In genomic region chr18:2985628-2986027, GRCh38 we compare ENCODE assay signal across 8 cellular contexts. TPM values are rescaled to one million over a fixed set of nuclear protein-coding genes. Genes with fewer than 3 reads are reported as not detected.
DNase-seq lines count a peak whose midpoint lies in the region; ATAC-seq and TF ChIP-seq lines count a peak whose summit lies in the region.

No MANE protein-coding gene starts in this region.

- H3K27ac ChIP-seq in right atrium auricular region (no peak overlapping the region), colonic mucosa (peak overlapping the region; percentile 82)

- no peaks in the 10 kb centered on the region for H3K36me3 ChIP-seq in right atrium auricular region
- H3K36me3 ChIP-seq in colonic mucosa: no peaks in the 10 kb centered on the region

- H3K9me3 ChIP-seq in right atrium auricular region (no peaks in the 10 kb centered on the region), colonic mucosa (no peaks in the 10 kb centered on the region)

- ATAC-seq in left ventricle myocardium superior: no peak

- intact Hi-C loops in left ventricle myocardium superior (cut with micrococcal nuclease) (no loop called here), colonic mucosa (cut with DNase I) (loop anchor here (10.0 kb wide), 1 partner anchor 51 kb away; no protein-coding TSS in a partner anchor)

- H3K4me1 Mint-ChIP-seq in progenitor cell of endocrine pancreas (ENCODE audit: low read depth): peaks cover 34% of the 10 kb centered on the region

- H3K27ac Mint-ChIP-seq in progenitor cell of endocrine pancreas: no peak overlapping the region

- H3K4me1 ChIP-seq in right atrium auricular region (peaks cover 0 to 38% of the 10 kb centered on the region in 2 donors), colonic mucosa (peaks cover 13% of the 10 kb centered on the region)

- H3K9ac ChIP-seq in colonic mucosa (ENCODE audit: low read depth in 2 of 2, low read length in 2 of 2): peak overlapping the region in 1 of 2 donors; percentile 6

- H3K4me3 ChIP-seq in right atrium auricular region: no peak overlapping the region
- no peak overlapping the region for H3K4me3 ChIP-seq in colonic mucosa

- H3K27me3 ChIP-seq in right atrium auricular region (no peaks in the 10 kb centered on the region), colonic mucosa (no peaks in the 10 kb centered on the region)

- H3K36me3 Mint-ChIP-seq in progenitor cell of endocrine pancreas (ENCODE audit: insufficient read depth): peaks cover 1% of the 10 kb centered on the region

- DNase-seq in right atrium auricular region (ENCODE audit: low spot score) (no peak), left ventricle myocardium superior (no peak), M059J (ENCODE audit: low read depth) (peak; percentile 52), colonic mucosa (no peak), progenitor cell of endocrine pancreas (ENCODE audit: low spot score, unreplicated experiment) (no peak), medulla oblongata (ENCODE audit: extremely low spot score) (no peak), mucosa of gallbladder (ENCODE audit: low spot score) (no peak)
- DNase-seq in activated naive CD4-positive, alpha-beta T cell (lab: John Stamatoyannopoulos, UW): no peak

- TF ChIP-seq CTCF in right atrium auricular region (IDR thresholded peaks at IDR 0.05) (peak; percentile 18 to 67), colonic mucosa (IDR thresholded peaks at IDR 0.05) (peak; percentile 52), progenitor cell of endocrine pancreas (IDR thresholded peaks at IDR 0.05; ENCODE audit: unreplicated experiment) (peak; percentile 52)

- H3K9me3 Mint-ChIP-seq in progenitor cell of endocrine pancreas (ENCODE audit: low read depth): no peaks in the 10 kb centered on the region

- no peaks in the 10 kb centered on the region for H3K27me3 Mint-ChIP-seq in progenitor cell of endocrine pancreas

- H3K4me3 Mint-ChIP-seq in progenitor cell of endocrine pancreas (ENCODE audit: low read depth): no peak overlapping the region

RNA-seq across cellular contexts. Expression of gene LPIN2, which starts 27.3 kb away (rescaled TPM):
- total RNA-seq in right atrium auricular region (10 to 100 TPM; 15.5 to 19.0 TPM), left ventricle myocardium superior (10.6 TPM), colonic mucosa (10 to 100 TPM; 23.6 to 59.0 TPM), progenitor cell of endocrine pancreas (22.8 and 25.9 TPM in 2 replicates), mucosa of gallbladder (190 TPM)
- 29.5 and 36.2 TPM in 2 replicates for total RNA-seq in M059J (2014; rRNA removed; shearing (Covaris generic))
